Comparison of ENCODE assay signal across 11 cellular contexts in genomic region chr19:3504723-3505122, GRCh38. TPM values are rescaled to one million over a fixed set of nuclear protein-coding genes. Genes with fewer than 3 reads are reported as not detected.
A peak's percentile ranks its signal among the peaks of the same experiment; 100 is the strongest.
DNase-seq lines count a peak whose midpoint lies in the region; ATAC-seq and TF ChIP-seq lines count a peak whose summit lies in the region.
"Had no signal": no experiment of that assay in that cellular context is flagged by ENCODE, and none has a peak within 500 bp of the region (broad histone marks: within the 10 kb centered on the region; RNA-seq: fewer than 3 reads in every experiment).

No MANE protein-coding gene starts in this region.

- H3K36me3 ChIP-seq in BLaER1: peaks cover 13% of the 10 kb centered on the region
- H3K36me3 ChIP-seq in GM23338 (ENCODE audit: insufficient read depth): no peaks in the 10 kb centered on the region
- H3K36me3 ChIP-seq in WERI-Rb-1: peaks cover 20% of the 10 kb centered on the region

- H3K4me1 ChIP-seq in BLaER1 (peaks cover 47% of the 10 kb centered on the region), GM23338 (ENCODE audit: insufficient read depth) (peaks cover 17% of the 10 kb centered on the region)

- H3K4me3 ChIP-seq in BLaER1 (no peak overlapping the region), GM23338 (peak overlapping the region; percentile 86; the same call in 1 of the 2 replicates), WERI-Rb-1 (ENCODE audit: low read depth, low read length) (no peak overlapping the region)

- ATAC-seq in GM23338: no peak
- ATAC-seq in HG03469 (IDR thresholded peaks at IDR 0.05; ENCODE audit: unreplicated experiment): no peak
- ATAC-seq in GM21390 (IDR thresholded peaks at IDR 0.05; ENCODE audit: unreplicated experiment): no peak
- no peak for ATAC-seq in GM18867 (IDR thresholded peaks at IDR 0.05; ENCODE audit: unreplicated experiment)

- no peak overlapping the region for H2AFZ ChIP-seq in GM23338

- no peak overlapping the region for H3K9ac ChIP-seq in BLaER1

- no peaks in the 10 kb centered on the region for H3K9me2 ChIP-seq in GM23338 (ENCODE audit: insufficient read depth)

- H3K4me1 Mint-ChIP-seq in GM23338 (peaks cover 15% of the 10 kb centered on the region), immature natural killer cell (peaks cover 49 to 50% of the 10 kb centered on the region in 2 donors)

- H4K20me1 ChIP-seq in BLaER1: peaks cover 26% of the 10 kb centered on the region
- H4K20me1 ChIP-seq in GM23338 (replicated peaks; ENCODE audit: insufficient read depth): no peaks in the 10 kb centered on the region; the same call in 1 of the 2 replicates

- H3K27me3 ChIP-seq in BLaER1 (no peaks in the 10 kb centered on the region), GM23338 (ENCODE audit: insufficient read depth) (no peaks in the 10 kb centered on the region), WERI-Rb-1 (ENCODE audit: insufficient read depth, low read depth, severe bottlenecking) (no peaks in the 10 kb centered on the region)

- TF ChIP-seq CTCF in GM23338 (conservative IDR thresholded peaks at IDR 0.05; ENCODE audit: low read depth in 2 of 2) (no peak), WERI-Rb-1 (IDR thresholded peaks at IDR 0.05; ENCODE audit: low read depth, low read length) (no peak)

- H3K27ac Mint-ChIP-seq in GM23338: peak overlapping the region; percentile 98
- peak overlapping the region; percentile 98 to 100 (median 99) for H3K27ac Mint-ChIP-seq in immature natural killer cell

- no peak overlapping the region for H3K27ac ChIP-seq in BLaER1
- 0 out of 2 replicates have a peak overlapping the region, but pooled peaks have one; percentile 92 for H3K27ac ChIP-seq in GM23338 (ENCODE audit: low read depth)
- peak overlapping the region; percentile 89; the same call in 1 of the 2 replicates for H3K27ac ChIP-seq in WERI-Rb-1

- H3K9me3 ChIP-seq in BLaER1: no peaks in the 10 kb centered on the region
- H3K9me3 ChIP-seq in WERI-Rb-1 (ENCODE audit: severe bottlenecking): no peaks in the 10 kb centered on the region

- peaks cover 21% of the 10 kb centered on the region for H3K79me2 ChIP-seq in GM23338 (replicated peaks; ENCODE audit: insufficient read depth)

- H3K27me3 Mint-ChIP-seq in GM23338 (ENCODE audit: insufficient read depth, low read depth, poor library complexity) (peaks cover 24% of the 10 kb centered on the region), immature natural killer cell (ENCODE audit: low read depth in 3 of 3) (peaks cover 24 to 38% (median 26%) of the 10 kb centered on the region in 3 donors)

- H3K9me3 Mint-ChIP-seq in GM23338 (peaks cover 4% of the 10 kb centered on the region; the same call in 1 of the 3 replicates), immature natural killer cell (no peaks in the 10 kb centered on the region)

- 0 out of 2 replicates have a peak, but pooled peaks cover 2% of the 10 kb centered on the region for H3F3A ChIP-seq in GM23338 (replicated peaks; ENCODE audit: low read depth)

- H3K4me2 ChIP-seq in BLaER1 (peak overlapping the region; percentile 91; the same call in 1 of the 2 replicates), GM23338 (peak overlapping the region; percentile 97; the same call in 1 of the 2 replicates)

- H3K4me3 Mint-ChIP-seq in GM23338 (peak overlapping the region; percentile 82; the same call in 2 of the 3 replicates), immature natural killer cell (peak overlapping the region in 4 of 5 donors; percentile 26 to 93 (median 62))

- DNase-seq in GM23338 (ENCODE audit: low spot score) (no peak), WERI-Rb-1 (no peak), immature natural killer cell (no peak), HuH-7 (ENCODE audit: low spot score) (no peak)
- DNase-seq: NCI-H1930; stimulated activated CD4-positive, alpha-beta T cell treated with anti-CD3 and anti-CD28 coated beads, Interleukin-2, amount 100 ng/mL, for 48 hours had no signal

- peaks cover 7% of the 10 kb centered on the region; the same call in 2 of the 3 replicates for H3K36me3 Mint-ChIP-seq in GM23338 (ENCODE audit: low read depth)
- peaks cover 0 to 4% (median 0%) of the 10 kb centered on the region in 3 donors for H3K36me3 Mint-ChIP-seq in immature natural killer cell

TF ChIP-seq in GM23338, 12 proteins besides CTCF, POLR2A, EP300 and RAD21 (continues in another document):
- TF ChIP-seq CREB1 (CRISPR knock-in tag; IDR thresholded peaks at IDR 0.05; ENCODE audit: low read depth) (no peak), POLR2AphosphoS5 (IDR thresholded peaks at IDR 0.05; ENCODE audit: low read depth) (no peak), ZNF331 (CRISPR knock-in tag; IDR thresholded peaks at IDR 0.05; ENCODE audit: low read depth) (no peak), ZNF462 (CRISPR knock-in tag; IDR thresholded peaks at IDR 0.05) (no peak), STAT1 (IDR thresholded peaks at IDR 0.05; ENCODE audit: unreplicated experiment) (no peak)

RNA-seq across cellular contexts. Expression of gene FZR1, which starts 1.4 kb away (rescaled TPM):
- total RNA-seq in GM23338 (2014; rRNA removed; shearing (Covaris generic)): 38.4 and 39.2 TPM in 2 replicates
- 12.9 and 16.1 TPM in 2 replicates for polyA plus RNA-seq in GM23338 (2016; fragmentation: Nextera tagmentation; extraction: Ambion mirVana)
- 10 to 100 TPM in 1 of 3 donors, 1 to 10 TPM in 2; 6.8 to 14.2 (median 9.7) TPM for polyA plus RNA-seq in immature natural killer cell

RNA-seq across cellular contexts. Expression of gene DOHH, which starts 4.2 kb away (rescaled TPM):
- total RNA-seq in GM23338 (2014; rRNA removed; shearing (Covaris generic)): 34.1 and 34.7 TPM in 2 replicates
- polyA plus RNA-seq in GM23338 (2016; fragmentation: Nextera tagmentation; extraction: Ambion mirVana) (19.0 TPM in 2 replicates), immature natural killer cell (10 to 100 TPM in 1 of 3 donors, 1 to 10 TPM in 2; 6.8 to 18.4 (median 9.1) TPM)

RNA-seq across cellular contexts. Expression of gene SMIM44, which starts 21.5 kb away (rescaled TPM):
- total RNA-seq in GM23338 (2014; rRNA removed; shearing (Covaris generic)): not detected in 2 replicates
- polyA plus RNA-seq in GM23338 (2016; fragmentation: Nextera tagmentation; extraction: Ambion mirVana) (not detected in 2 replicates), immature natural killer cell (not detected)
- polyA plus RNA-seq: thymus had no signal

RNA-seq across cellular contexts. Expression of gene SMIM24, which starts 24.4 kb away (rescaled TPM):
- 4.7 and 5.0 TPM in 2 replicates for total RNA-seq in GM23338 (2014; rRNA removed; shearing (Covaris generic))
- polyA plus RNA-seq in GM23338 (2016; fragmentation: Nextera tagmentation; extraction: Ambion mirVana) (19.0 and 21.5 TPM in 2 replicates), immature natural killer cell (1 to 10 TPM in 2 of 3 donors, not detected in 1; 1.5 to 2.1 TPM)

RNA-seq across cellular contexts. Expression of gene TEKTIP1, which starts 34.3 kb away (rescaled TPM):
- total RNA-seq in GM23338 (2014; rRNA removed; shearing (Covaris generic)): not detected in 2 replicates
- polyA plus RNA-seq in GM23338 (2016; fragmentation: Nextera tagmentation; extraction: Ambion mirVana) (0.50 TPM in 1 of 2 replicates, not detected in the other), immature natural killer cell (not detected)
